In genomic region chr19:32374362-32374761, GRCh38 we compare ENCODE assay signal across 8 cellular contexts. TPM values are rescaled to one million over a fixed set of nuclear protein-coding genes. Genes with fewer than 3 reads are reported as not detected.
DNase-seq lines count a peak whose midpoint lies in the region; ATAC-seq and TF ChIP-seq lines count a peak whose summit lies in the region.
"Not testable (repeated sequence)": the region's sequence is repeated elsewhere in the genome, so short reads cannot be mapped to it uniquely, and the experiment has no call there.

No MANE protein-coding gene starts in this region.

- H3K27ac ChIP-seq in ACC112 (ENCODE audit: low read depth, low read length) (peak overlapping the region; percentile 95), IMR-90 (ENCODE audit: insufficient read depth, low read length) (peak overlapping the region; percentile 73), VCaP (peak overlapping the region; percentile 73), mammary epithelial cell (ENCODE audit: insufficient read depth, low read depth, low read length) (peak overlapping the region; percentile 29), cardiac muscle cell (peak overlapping the region; percentile 39), right lobe of liver (peak overlapping the region; percentile 9 to 76 (median 59)), stomach smooth muscle (ENCODE audit: low read length) (peak overlapping the region; percentile 13)

- H3K18ac ChIP-seq in IMR-90 (ENCODE audit: low read depth, low read length) = peak overlapping the region; percentile 85

- H2AFZ ChIP-seq in ACC112 (ENCODE audit: low read length, unreplicated experiment); IMR-90 (replicated peaks; ENCODE audit: low read length, poor library complexity); mammary epithelial cell (ENCODE audit: low read depth, low read length): not testable (repeated sequence)

- CTCF ChIA-PET in IMR-90 (lab: Yijun Ruan, JAX) = interaction anchor here (0.5 to 1.5 kb wide), 6 partner anchors 13 to 1302 kb away, joined by 3 to 5 read pairs (median 4); no protein-coding TSS in a partner anchor
- CTCF ChIA-PET in mammary epithelial cell (lab: Charles Lee; ENCODE audit: low non-redundant PET) = not testable (repeated sequence)

- TF ChIP-seq POLR2A in IMR-90 (IDR thresholded peaks at IDR 0.05; ENCODE audit: low read depth, low read length); right lobe of liver (IDR thresholded peaks at IDR 0.05): not testable (repeated sequence)

- not testable (repeated sequence) for H3K9me3 Mint-ChIP-seq in progenitor cell of endocrine pancreas (ENCODE audit: low read depth)

- peaks cover 32% of the 10 kb centered on the region for H3K36me3 Mint-ChIP-seq in progenitor cell of endocrine pancreas (ENCODE audit: insufficient read depth)

- peak overlapping the region in 1 of 2 experiments; percentile 64; a peak in 1 of 4 replicates for H4K8ac ChIP-seq in IMR-90 (ENCODE audit: low read depth in 2 of 2, low read length in 2 of 2)

- H3K79me2 ChIP-seq in ACC112 (ENCODE audit: control insufficient read depth, insufficient read depth, low read length, unreplicated experiment) = peaks cover 22% of the 10 kb centered on the region
- peaks cover 22% of the 10 kb centered on the region for H3K79me2 ChIP-seq in mammary epithelial cell (ENCODE audit: insufficient read depth, low read length)

- H3K9me1 ChIP-seq in IMR-90 (ENCODE audit: insufficient read depth, low read length) = peaks cover 14% of the 10 kb centered on the region

- H3K4me1 ChIP-seq in ACC112 (ENCODE audit: control insufficient read depth, insufficient read depth, low read length, unreplicated experiment) (peaks cover 33% of the 10 kb centered on the region), IMR-90 (ENCODE audit: control insufficient read depth, insufficient read depth, low read length) (peaks cover 14% of the 10 kb centered on the region), mammary epithelial cell (ENCODE audit: insufficient read depth, low read length) (peaks cover 18% of the 10 kb centered on the region), right lobe of liver (peaks cover 0 to 25% (median 14%) of the 10 kb centered on the region in 4 donors), stomach smooth muscle (ENCODE audit: control insufficient read depth, insufficient read depth, low read length) (peaks cover 12% of the 10 kb centered on the region)
- H3K4me1 ChIP-seq in cardiac muscle cell (ENCODE audit: low read depth) = not testable (repeated sequence)

- H3K4me2 ChIP-seq in IMR-90 (ENCODE audit: low read depth, low read length) = not testable (repeated sequence)
- peak overlapping the region; percentile 50 for H3K4me2 ChIP-seq in mammary epithelial cell (ENCODE audit: insufficient read depth, low read depth, low read length)

- in situ Hi-C loops in IMR-90 (cut with MboI; ENCODE audit: low sequenced_read_pairs) = loop anchor here (25.0 kb wide), 1 partner anchor 1037 kb away; the partner anchor contains the start of gene TSHZ3
- in situ Hi-C loops in mammary epithelial cell (cut with MboI; ENCODE audit: low sequenced_read_pairs in 2 of 2) = not testable (repeated sequence)

- dilution Hi-C loops in IMR-90 (cut with HindIII; ENCODE audit: low sequenced_read_pairs, unreplicated experiment); mammary epithelial cell (cut with HindIII; ENCODE audit: low sequenced_read_pairs): not testable (repeated sequence)

- peak overlapping the region; percentile 76 for H2BK5ac ChIP-seq in IMR-90 (ENCODE audit: low read depth, low read length, poor library complexity, severe bottlenecking)

- not testable (repeated sequence) for ATAC-seq in IMR-90 (ENCODE audit: low read depth); right lobe of liver

- peak overlapping the region; percentile 64; the same call in 1 of the 3 replicates for H2BK15ac ChIP-seq in IMR-90 (ENCODE audit: low read depth, low read length)

- DNase-seq in IMR-90; mammary epithelial cell; cardiac muscle cell (ENCODE audit: low read depth in 1 of 2, low spot score in 1 of 2); right lobe of liver; progenitor cell of endocrine pancreas (ENCODE audit: low spot score, unreplicated experiment): not testable (repeated sequence)

- no CpG with 5 or more reads among the region's 3 CpGs for WGBS in IMR-90 (ENCODE audit: extremely low coverage in 2 of 2, insufficient read length in 1 of 2), 2 experiments
- 96% methylated on average over 3 of the region's 3 CpGs for WGBS in mammary epithelial cell (ENCODE audit: low coverage, missing lambda C conversion rate)
- WGBS in right lobe of liver (ENCODE audit: insufficient coverage, low coverage, low lambda C conversion rate, missing lambda C conversion rate) = 28% methylated on average over 2 of the region's 3 CpGs

- H3K79me1 ChIP-seq in IMR-90 (ENCODE audit: low read depth in 1 of 2, low read length in 2 of 2) = peaks cover 16 to 47% of the 10 kb centered on the region in 2 experiments; a peak in 3 of 4 replicates

- H3K4me1 Mint-ChIP-seq in progenitor cell of endocrine pancreas (ENCODE audit: low read depth) = peaks cover 25% of the 10 kb centered on the region

- not testable (repeated sequence) for H3K56ac ChIP-seq in IMR-90 (ENCODE audit: extremely low read depth, insufficient read depth, low read length)

- peak overlapping the region; percentile 96 for H2AK5ac ChIP-seq in IMR-90 (ENCODE audit: low read depth, low read length)

- H3K27me3 Mint-ChIP-seq in progenitor cell of endocrine pancreas = not testable (repeated sequence)

- BruUV-seq in IMR-90 (replicated peaks; lab: Mats Ljungman, UMichigan); mammary epithelial cell (replicated peaks; lab: Mats Ljungman, UMichigan): not testable (repeated sequence)

- H2BK20ac ChIP-seq in IMR-90 (ENCODE audit: low read depth, low read length) = peak overlapping the region; percentile 64; the same call in 1 of the 2 replicates

- H4K20me1 ChIP-seq in IMR-90 (ENCODE audit: insufficient read depth, low read length); mammary epithelial cell (ENCODE audit: insufficient read depth, low read length): not testable (repeated sequence)

- intact Hi-C loops in IMR-90 (cut with micrococcal nuclease); mammary epithelial cell (cut with micrococcal nuclease); right lobe of liver (cut with DNase I): not testable (repeated sequence)

- H3K4ac ChIP-seq in IMR-90 (ENCODE audit: low read depth, low read length) = peak overlapping the region; percentile 82

- TF ChIP-seq CTCF in IMR-90 (conservative IDR thresholded peaks at IDR 0.05; ENCODE audit: low read depth, low read length); VCaP (conservative IDR thresholded peaks at IDR 0.05); mammary epithelial cell (conservative IDR thresholded peaks at IDR 0.05 in 1 of 2, IDR thresholded peaks at IDR 0.05 in 1 of 2; ENCODE audit: extremely low read depth in 1 of 2, insufficient read depth in 1 of 2, low read depth in 1 of 2, low read length in 2 of 2); cardiac muscle cell (IDR thresholded peaks at IDR 0.05; ENCODE audit: low read depth, low read length); right lobe of liver (IDR thresholded peaks at IDR 0.05); progenitor cell of endocrine pancreas (IDR thresholded peaks at IDR 0.05; ENCODE audit: unreplicated experiment): not testable (repeated sequence)

- peak overlapping the region; percentile 76 for H4K5ac ChIP-seq in IMR-90 (ENCODE audit: low read depth, low read length)

- H3K27me3 ChIP-seq in ACC112 (ENCODE audit: insufficient read depth, low read length); IMR-90 (ENCODE audit: control insufficient read depth, insufficient read depth, low read length); mammary epithelial cell (ENCODE audit: insufficient read depth, low read length); cardiac muscle cell; right lobe of liver; stomach smooth muscle (ENCODE audit: control insufficient read depth in 1 of 2, insufficient read depth in 2 of 2, low read length in 2 of 2): not testable (repeated sequence)

- not testable (repeated sequence) for TF ChIP-seq RAD21 in IMR-90 (IDR thresholded peaks at IDR 0.05; ENCODE audit: low read length)

- H3K36me3 ChIP-seq in ACC112 (ENCODE audit: insufficient read depth, low read length); mammary epithelial cell (ENCODE audit: insufficient read depth, low read length); cardiac muscle cell: not testable (repeated sequence)
- H3K36me3 ChIP-seq in IMR-90 (ENCODE audit: control insufficient read depth, insufficient read depth, low read length) (peaks cover 18% of the 10 kb centered on the region), right lobe of liver (peaks cover 0 to 13% (median 0%) of the 10 kb centered on the region in 4 donors), stomach smooth muscle (ENCODE audit: control insufficient read depth in 2 of 2, insufficient read depth in 2 of 2, low read length in 2 of 2) (peaks cover 8 to 10% of the 10 kb centered on the region in 2 donors)

- peak overlapping the region; percentile 92 for H2BK120ac ChIP-seq in IMR-90 (ENCODE audit: low read depth, low read length)

- POLR2A ChIA-PET in IMR-90 (lab: Charles Lee; ENCODE audit: unreplicated experiment) = not testable (repeated sequence)

- not testable (repeated sequence) for H3K9me3 ChIP-seq in IMR-90 (ENCODE audit: control insufficient read depth, insufficient read depth, low read length); mammary epithelial cell (replicated peaks; ENCODE audit: insufficient read depth, low read length); cardiac muscle cell (ENCODE audit: low read depth); right lobe of liver; stomach smooth muscle (ENCODE audit: control insufficient read depth in 2 of 2, low read length in 2 of 2)

- not testable (repeated sequence) for H3K9ac ChIP-seq in IMR-90 (ENCODE audit: low read depth, low read length); mammary epithelial cell (ENCODE audit: insufficient read depth, low read length); stomach smooth muscle (ENCODE audit: low read length in 2 of 2)

- peak overlapping the region; percentile 65 for H4K91ac ChIP-seq in IMR-90 (ENCODE audit: insufficient read depth, low read depth, low read length)

- H3K4me3 ChIP-seq in ACC112 (ENCODE audit: low read depth, low read length); IMR-90 (ENCODE audit: insufficient read depth, low read depth, low read length); mammary epithelial cell (replicated peaks in 1 of 3; ENCODE audit: insufficient read depth in 1 of 3, low read depth in 2 of 3, low read length in 3 of 3); cardiac muscle cell; right lobe of liver; stomach smooth muscle (ENCODE audit: low read length in 2 of 2): not testable (repeated sequence)

- H3K4me3 Mint-ChIP-seq in progenitor cell of endocrine pancreas (ENCODE audit: low read depth) = peak overlapping the region; percentile 16

- peak overlapping the region; percentile 91 for H3K27ac Mint-ChIP-seq in progenitor cell of endocrine pancreas

- not testable (repeated sequence) for H2AK9ac ChIP-seq in IMR-90 (replicated peaks; ENCODE audit: low read depth, low read length, poor library complexity)

- peak overlapping the region; percentile 76 for H3K14ac ChIP-seq in IMR-90 (replicated peaks; ENCODE audit: low read depth, low read length)

- peak overlapping the region; percentile 71; the same call in 1 of the 2 replicates for H3K23ac ChIP-seq in IMR-90 (ENCODE audit: low read depth, low read length)

RNA-seq across cellular contexts. Expression of gene ZNF507, which starts 29.0 kb away (rescaled TPM):
- total RNA-seq in IMR-90 (2012; rRNA removed) (15.0 and 19.9 TPM in 2 replicates), mammary epithelial cell (10 to 100 TPM; 10.2 to 14.4 TPM), cardiac muscle cell (6.2 and 10.2 TPM in 2 replicates), right lobe of liver (10 to 100 TPM in 2 of 6 experiments, 1 to 10 TPM in 4; 7.1 to 10.9 (median 9.1) TPM), progenitor cell of endocrine pancreas (42.3 and 43.2 TPM in 2 replicates)
- polyA plus RNA-seq in IMR-90 (2012; rRNA removed) (8.4 and 9.6 TPM in 2 replicates), mammary epithelial cell (7.2 TPM), cardiac muscle cell (4.6 and 6.9 TPM in 2 replicates)
- 1.7 and 2.7 TPM in 2 replicates for polyA plus RNA-seq in IMR-90 (2012; cell fraction: cytosol; rRNA removed)
- 1.6 and 15.2 TPM in 2 replicates for polyA plus RNA-seq in IMR-90 (2012; cell fraction: nucleus; rRNA removed; ENCODE audit: low replicate concordance)
- 12.2 TPM for polyA minus RNA-seq in mammary epithelial cell

RNA-seq across cellular contexts. Expression of gene DPY19L3, which starts 31.2 kb away (rescaled TPM):
- 29.6 and 36.4 TPM in 2 replicates for total RNA-seq in IMR-90 (2012; rRNA removed)
- 33.2 and 36.5 TPM in 2 replicates for polyA plus RNA-seq in IMR-90 (2012; rRNA removed)
- 23.2 and 23.4 TPM in 2 replicates for polyA plus RNA-seq in IMR-90 (2012; cell fraction: cytosol; rRNA removed)
- 125 and 193 TPM in 2 replicates for polyA plus RNA-seq in IMR-90 (2012; cell fraction: nucleus; rRNA removed; ENCODE audit: low replicate concordance)
- 10 to 100 TPM; 12.3 to 14.3 TPM for total RNA-seq in mammary epithelial cell
- 8.3 TPM for polyA plus RNA-seq in mammary epithelial cell
- polyA minus RNA-seq in mammary epithelial cell = 2.4 TPM
- total RNA-seq in cardiac muscle cell = 39.2 and 64.3 TPM in 2 replicates
- 12.5 and 17.8 TPM in 2 replicates for polyA plus RNA-seq in cardiac muscle cell
- 10 to 100 TPM in 4 of 6 experiments, 1 to 10 TPM in 2; 8.0 to 13.5 (median 12.4) TPM for total RNA-seq in right lobe of liver
- 205 and 213 TPM in 2 replicates for total RNA-seq in progenitor cell of endocrine pancreas

Comparison
In these comparisons a context has a peak if more than half of its experiments do, and no peak if none do; other contexts are left out.
1. H3K27ac ChIP-seq: peak in every context shown above with its lines; median percentile 95 in ACC112; 73 in IMR-90; 73 in VCaP; 59 in right lobe of liver; 39 in cardiac muscle cell; 29 in mammary epithelial cell; 13 in stomach smooth muscle.